8 cellular contexts compared by ENCODE assay signal in the genomic region with DNA sequence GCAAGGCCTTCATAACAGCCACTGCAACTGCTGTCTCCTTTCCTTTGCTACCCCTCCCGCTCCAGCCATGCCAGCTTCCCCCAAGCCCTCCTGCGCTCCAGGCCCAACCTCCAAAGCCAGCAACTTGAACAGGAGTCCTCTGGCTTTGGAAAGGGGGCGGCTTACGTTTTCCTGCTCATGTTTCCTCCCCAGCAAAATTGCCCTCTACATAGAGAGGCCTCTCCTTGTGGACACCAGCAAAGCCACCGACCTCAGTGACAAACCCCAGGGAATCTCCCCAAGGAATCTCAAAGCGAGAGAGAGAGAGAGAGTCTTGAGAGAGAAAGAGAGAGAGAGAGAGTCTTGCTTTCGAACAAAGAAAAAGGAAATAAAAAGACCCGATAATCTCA. TPM values are rescaled to one million over a fixed set of nuclear protein-coding genes. Genes with fewer than 3 reads are reported as not detected.
DNase-seq lines count a peak whose midpoint lies in the region; ATAC-seq and TF ChIP-seq lines count a peak whose summit lies in the region.

No MANE protein-coding gene starts in this region.

- peaks cover 0 to 21% (median 0%) of the 10 kb centered on the region in 3 donors for H3K36me3 ChIP-seq in Peyer's patch
- H3K36me3 ChIP-seq in endodermal cell (ENCODE audit: control insufficient read depth, insufficient read depth, low read length) = peaks cover 18% of the 10 kb centered on the region

- H3K4me3 ChIP-seq in Peyer's patch = peak overlapping the region; percentile 54 to 92 (median 81)
- H3K4me3 ChIP-seq in endodermal cell (ENCODE audit: low read length) = peak overlapping the region; percentile 98

- H3K4me3 Mint-ChIP-seq in endodermal cell = peak overlapping the region; percentile 86
- H3K4me3 Mint-ChIP-seq in natural killer cell treated with Interleukin-12 subunit alpha and Interleukin-12 subunit beta and Interleukin-15 and Interleukin-18, amount 100 ng/mL, for 72 hours = peak overlapping the region; percentile 97

- H3K27me3 Mint-ChIP-seq in endodermal cell (ENCODE audit: insufficient read depth) = peaks cover 7% of the 10 kb centered on the region
- no peaks in the 10 kb centered on the region for H3K27me3 Mint-ChIP-seq in natural killer cell treated with Interleukin-12 subunit alpha and Interleukin-12 subunit beta and Interleukin-15 and Interleukin-18, amount 100 ng/mL, for 72 hours

- peaks cover 3 to 40% (median 14%) of the 10 kb centered on the region in 4 donors for H3K4me1 ChIP-seq in Peyer's patch
- H3K4me1 ChIP-seq in endodermal cell (ENCODE audit: control insufficient read depth, insufficient read depth, low read length) = no peaks in the 10 kb centered on the region

- peak; percentile 41 for DNase-seq in NCI-H1436 (lab: John Stamatoyannopoulos, UW)
- DNase-seq in NCI-H1436 treated with DMSO at 0.1 percent for 48 hours (lab: John Stamatoyannopoulos, UW) = no peak
- peak in 1 of 3 donors; percentile 61 for DNase-seq in Peyer's patch
- peak; percentile 79 for DNase-seq in endodermal cell
- DNase-seq in natural killer cell treated with Interleukin-12 subunit alpha and Interleukin-12 subunit beta and Interleukin-15 and Interleukin-18, amount 100 ng/mL, for 72 hours (ENCODE audit: low spot score) = no peak
- DNase-seq in medulla oblongata (ENCODE audit: extremely low spot score) = no peak
- DNase-seq in GM20000 (ENCODE audit: low spot score) = no peak

- peaks cover 28% of the 10 kb centered on the region for H3K36me3 Mint-ChIP-seq in endodermal cell (ENCODE audit: low read depth)
- peaks cover 11% of the 10 kb centered on the region for H3K36me3 Mint-ChIP-seq in natural killer cell treated with Interleukin-12 subunit alpha and Interleukin-12 subunit beta and Interleukin-15 and Interleukin-18, amount 100 ng/mL, for 72 hours

- no peaks in the 10 kb centered on the region for H3K9me3 Mint-ChIP-seq in endodermal cell
- H3K9me3 Mint-ChIP-seq in natural killer cell treated with Interleukin-12 subunit alpha and Interleukin-12 subunit beta and Interleukin-15 and Interleukin-18, amount 100 ng/mL, for 72 hours = no peaks in the 10 kb centered on the region

- peak; percentile 29 for ATAC-seq in HG02678 (IDR thresholded peaks at IDR 0.05; ENCODE audit: unreplicated experiment)
- peak; percentile 37 to 56 for ATAC-seq in natural killer cell treated with Interleukin-12 subunit alpha and Interleukin-12 subunit beta and Interleukin-15 and Interleukin-18, amount 100 ng/mL, for 72 hours

- no peaks in the 10 kb centered on the region for H3K9me3 ChIP-seq in Peyer's patch
- H3K9me3 ChIP-seq in endodermal cell (ENCODE audit: control insufficient read depth, low read length) = no peaks in the 10 kb centered on the region

- peak in 1 of 6 experiments; percentile 14 for TF ChIP-seq CTCF in Peyer's patch (IDR thresholded peaks at IDR 0.05)
- TF ChIP-seq CTCF in endodermal cell (conservative IDR thresholded peaks at IDR 0.05) = no peak
- TF ChIP-seq CTCF in GM20000 (IDR thresholded peaks at IDR 0.05; ENCODE audit: extremely low read depth, missing control alignments) = no peak

- peaks cover 17% of the 10 kb centered on the region for H3K4me1 Mint-ChIP-seq in endodermal cell
- H3K4me1 Mint-ChIP-seq in natural killer cell treated with Interleukin-12 subunit alpha and Interleukin-12 subunit beta and Interleukin-15 and Interleukin-18, amount 100 ng/mL, for 72 hours (ENCODE audit: low read depth in 2 of 2) = peaks cover 41 to 47% of the 10 kb centered on the region in 2 donors

- no peak for TF ChIP-seq POLR2A in Peyer's patch (IDR thresholded peaks at IDR 0.05)

- H3K27me3 ChIP-seq in Peyer's patch = no peaks in the 10 kb centered on the region
- H3K27me3 ChIP-seq in endodermal cell (ENCODE audit: control insufficient read depth, insufficient read depth, low read length, poor library complexity, severe bottlenecking) = peaks cover 8% of the 10 kb centered on the region

- peak overlapping the region; percentile 97 for H3K27ac Mint-ChIP-seq in endodermal cell
- H3K27ac Mint-ChIP-seq in natural killer cell treated with Interleukin-12 subunit alpha and Interleukin-12 subunit beta and Interleukin-15 and Interleukin-18, amount 100 ng/mL, for 72 hours = peak overlapping the region; percentile 88 to 97

- peak overlapping the region; percentile 93 for H3K9ac ChIP-seq in endodermal cell (ENCODE audit: extremely low read depth, low read length, poor library complexity, severe bottlenecking)

- 17 to 24% methylated on average over 5 to 8 of the region's 8 CpGs for WGBS in endodermal cell (ENCODE audit: insufficient coverage in 1 of 2, insufficient read length in 1 of 2), 2 experiments

- H3K27ac ChIP-seq in Peyer's patch (peak overlapping the region; percentile 85 to 94 (median 91)), endodermal cell (ENCODE audit: low read depth, low read length) (peak overlapping the region; percentile 71)

RNA-seq across cellular contexts. Expression of a gene that starts 0.4 kb away (rescaled TPM):
- total RNA-seq in Peyer's patch (10 to 100 TPM; 19.6 to 38.0 (median 33.4) TPM), endodermal cell (10 to 100 TPM; 15.0 to 18.7 TPM)
- polyA plus RNA-seq in endodermal cell (2013, experiment 1 of 2) = 17.1 TPM
- polyA plus RNA-seq in endodermal cell (2013, experiment 2 of 2) = 16.3 TPM
- total RNA-seq in natural killer cell treated with Interleukin-12 subunit alpha and Interleukin-12 subunit beta and Interleukin-15 and Interleukin-18, amount 100 ng/mL, for 72 hours = 10 to 100 TPM; 41.2 to 47.4 TPM

RNA-seq across cellular contexts. Expression of a gene that starts 17.1 kb away (rescaled TPM):
- total RNA-seq in Peyer's patch = 10 to 100 TPM; 13.7 to 62.7 (median 28.1) TPM
- total RNA-seq in endodermal cell = 1 to 10 TPM; 1.3 to 3.9 TPM
- polyA plus RNA-seq in endodermal cell (2013, experiment 1 of 2) = 2.9 TPM
- 3.4 TPM for polyA plus RNA-seq in endodermal cell (2013, experiment 2 of 2)
- 10 to 100 TPM; 42.9 to 54.1 TPM for total RNA-seq in natural killer cell treated with Interleukin-12 subunit alpha and Interleukin-12 subunit beta and Interleukin-15 and Interleukin-18, amount 100 ng/mL, for 72 hours

RNA-seq across cellular contexts. Expression of a gene that starts 42.7 kb away (rescaled TPM):
- not detected for total RNA-seq in Peyer's patch
- total RNA-seq in endodermal cell = under 1 TPM in 1 of 2 donors, not detected in 1; 0.11 TPM
- not detected for polyA plus RNA-seq in endodermal cell (2013, experiment 1 of 2)
- not detected for polyA plus RNA-seq in endodermal cell (2013, experiment 2 of 2)
- total RNA-seq in natural killer cell treated with Interleukin-12 subunit alpha and Interleukin-12 subunit beta and Interleukin-15 and Interleukin-18, amount 100 ng/mL, for 72 hours = not detected

RNA-seq across cellular contexts. Expression of a gene that starts 55.3 kb away (rescaled TPM):
- 10 to 100 TPM; 34.9 to 84.2 (median 48.5) TPM for total RNA-seq in Peyer's patch
- 1 to 10 TPM; 1.9 to 2.0 TPM for total RNA-seq in endodermal cell
- 10.2 TPM for polyA plus RNA-seq in endodermal cell (2013, experiment 1 of 2)
- polyA plus RNA-seq in endodermal cell (2013, experiment 2 of 2) = 8.4 TPM
- 10 to 100 TPM; 53.6 to 80.6 TPM for total RNA-seq in natural killer cell treated with Interleukin-12 subunit alpha and Interleukin-12 subunit beta and Interleukin-15 and Interleukin-18, amount 100 ng/mL, for 72 hours

Comparison
In these comparisons a context has a peak if more than half of its experiments do, and no peak if none do; other contexts are left out.
1. DNase-seq: peak in NCI-H1436 (single experiment) and endodermal cell (single experiment); none in NCI-H1436 treated with DMSO at 0.1 percent for 48 hours (single experiment), natural killer cell treated with Interleukin-12 subunit alpha and Interleukin-12 subunit beta and Interleukin-15 and Interleukin-18, amount 100 ng/mL, for 72 hours (single experiment), medulla oblongata (single experiment) and GM20000 (single experiment).